22 cellular contexts compared by ENCODE assay signal in genomic region chr12:93022603-93023340, GRCh38.
DNase-seq lines count a peak whose midpoint lies in the region; ATAC-seq lines count a peak whose summit lies in the region.
"Had no signal": no experiment of that assay in that cellular context is flagged by ENCODE, and none has a peak within 500 bp of the region (broad histone marks: within the 10 kb centered on the region; RNA-seq: fewer than 3 reads in every experiment).

No MANE protein-coding gene starts in this region.

- no peaks in the 10 kb centered on the region for H3K27me3 ChIP-seq in CD4-positive, alpha-beta memory T cell (ENCODE audit: insufficient read depth, low read length)
- H3K27me3 ChIP-seq: BLaER1 had no signal

- peak; percentile 61 for ATAC-seq in Right ventricle myocardium superior (ENCODE audit: poor library complexity)

- H3K36me3 ChIP-seq in CD4-positive, alpha-beta memory T cell (ENCODE audit: insufficient read depth, low read length), result no peaks in the 10 kb centered on the region
- H3K36me3 ChIP-seq: BLaER1 had no signal

- H3K4me1 ChIP-seq in CD4-positive, alpha-beta memory T cell (ENCODE audit: insufficient read depth, low read length), result no peaks in the 10 kb centered on the region
- H3K4me1 ChIP-seq: BLaER1 had no signal

- no peaks in the 10 kb centered on the region for H3K36me3 Mint-ChIP-seq in CD4-positive, alpha-beta memory T cell
- H3K36me3 Mint-ChIP-seq: brain, mesothelial cell of epicardium, type B pancreatic cell had no signal

- no peak overlapping the region for H3K4me3 Mint-ChIP-seq in CD4-positive, alpha-beta memory T cell
- H3K4me3 Mint-ChIP-seq: brain, mesothelial cell of epicardium, neural crest cell, type B pancreatic cell had no signal

- no peaks in the 10 kb centered on the region for H3K27me3 Mint-ChIP-seq in CD4-positive, alpha-beta memory T cell
- H3K27me3 Mint-ChIP-seq: type B pancreatic cell had no signal

- H3K27ac Mint-ChIP-seq in CD4-positive, alpha-beta memory T cell, result no peak overlapping the region
- H3K27ac Mint-ChIP-seq: brain, mesothelial cell of epicardium, type B pancreatic cell had no signal

- intact Hi-C loops in Right ventricle myocardium superior (cut with DNase I), result loop anchor here (10.0 kb wide), 1 partner anchor 102 kb away; no protein-coding TSS in a partner anchor
- intact Hi-C loops in cardiac septum (cut with DNase I), result no loop called here
- intact Hi-C loops in CD4-positive, alpha-beta memory T cell (cut with micrococcal nuclease), result no loop called here

- H3K27ac ChIP-seq in CD4-positive, alpha-beta memory T cell (ENCODE audit: low read depth, low read length), result no peak overlapping the region
- H3K27ac ChIP-seq: BLaER1 had no signal

- no peak overlapping the region for H3K4me3 ChIP-seq in CD4-positive, alpha-beta memory T cell (ENCODE audit: low read length in 2 of 2)
- H3K4me3 ChIP-seq: BLaER1 had no signal

- POLR2A ChIA-PET in CD4-positive, alpha-beta memory T cell (lab: Charles Lee; ENCODE audit: partially characterized antibody), result no interaction called here

- H3K4me1 Mint-ChIP-seq in CD4-positive, alpha-beta memory T cell, result no peaks in the 10 kb centered on the region

- CTCF ChIA-PET in CD4-positive, alpha-beta memory T cell (lab: Charles Lee; ENCODE audit: partially characterized antibody), result interaction anchor here (0.7 kb wide), 1 partner anchor 445 kb away, joined by 3 read pairs; the partner anchor contains the start of gene MRPL42

- H3K9me3 ChIP-seq in CD4-positive, alpha-beta memory T cell (ENCODE audit: control insufficient read depth in 1 of 2, low read length in 2 of 2), result no peaks in the 10 kb centered on the region
- H3K9me3 ChIP-seq: BLaER1 had no signal

- DNase-seq in Right ventricle myocardium superior, result no peak
- no peak for DNase-seq in cardiac septum (ENCODE audit: low spot score)
- peak; percentile 46 for DNase-seq in amniotic epithelial cell (ENCODE audit: low read depth)
- peak; percentile 9 for DNase-seq in glomerular visceral epithelial cell (ENCODE audit: extremely low spot score)
- DNase-seq in CD4-positive, alpha-beta memory T cell, result no peak
- DNase-seq in DMS79 treated with DMSO at 0.1 percent for 48 hours (lab: John Stamatoyannopoulos, UW), result no peak
- DNase-seq in NCI-H2107 (lab: John Stamatoyannopoulos, UW), result no peak
- DNase-seq in activated T-cell treated with anti-CD3 and anti-CD28 coated beads, Interleukin-2, amount 50 U/mL, for 1 hour, result no peak
- DNase-seq: activated CD4-positive, alpha-beta T cell treated with anti-CD3 and anti-CD28 coated beads, Interleukin-2, amount 50 U/mL, for 48 hours; activated naive CD4-positive, alpha-beta T cell treated with anti-CD3 and anti-CD28 coated beads, Interleukin-2, amount 50 U/mL, for 16 hours; activated T-cell treated with anti-CD3 and anti-CD28 coated beads for 4 hours; cortex of kidney; DMS 273 treated with DMSO at 0.1 percent for 48 hours; foreskin melanocyte; NCI-H1417; NCI-H2171; stimulated activated CD4-positive, alpha-beta T cell treated with anti-CD3 and anti-CD28 coated beads, Interleukin-4, amount 100 ng/mL, for 24 hours had no signal

- no peaks in the 10 kb centered on the region for H3K9me3 Mint-ChIP-seq in CD4-positive, alpha-beta memory T cell
- H3K9me3 Mint-ChIP-seq: mesothelial cell of epicardium, neural crest cell had no signal

Comparison
In these comparisons a context has a peak if more than half of its experiments do, and no peak if none do; other contexts are left out.
1. DNase-seq: peak in amniotic epithelial cell (single experiment) and glomerular visceral epithelial cell (single experiment); none in Right ventricle myocardium superior (single experiment), cardiac septum (single experiment), CD4-positive, alpha-beta memory T cell (0 of 5), DMS79 treated with DMSO at 0.1 percent for 48 hours (single experiment), NCI-H2107 (single experiment) and activated T-cell treated with anti-CD3 and anti-CD28 coated beads, Interleukin-2, amount 50 U/mL, for 1 hour (single experiment).